ENCODE assay signal across 2 cellular contexts in the genomic region with DNA sequence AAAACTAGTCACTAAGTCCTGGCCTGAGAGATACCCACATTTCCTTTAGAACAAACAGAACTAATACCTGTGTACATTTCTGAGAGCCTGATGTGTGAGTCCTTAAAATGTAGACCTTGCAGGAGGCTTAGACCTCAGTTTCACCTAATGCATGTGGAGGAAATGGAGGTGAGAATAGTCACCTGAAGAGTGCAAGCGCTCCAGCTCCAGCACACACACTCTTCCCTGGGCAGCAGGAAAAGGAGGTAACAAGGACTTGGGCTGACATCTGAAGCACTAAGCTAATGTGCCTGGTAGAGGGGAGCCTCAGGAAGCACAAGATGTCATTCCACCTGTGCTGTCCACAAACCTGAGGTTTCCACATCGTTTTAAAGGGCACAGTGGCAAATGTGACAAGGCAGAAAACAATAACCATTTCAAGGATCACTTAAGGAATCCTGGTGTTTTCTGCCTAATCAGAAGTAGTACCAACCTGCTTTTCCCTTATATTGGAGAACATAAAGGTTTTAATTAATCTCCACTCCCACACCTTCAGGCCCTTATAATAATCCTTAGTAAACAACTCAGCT.
TF ChIP-seq lines count a peak whose summit lies in the region.

No MANE protein-coding gene starts in this region.

TF ChIP-seq in HCT116, 20 proteins besides CTCF, POLR2A, EP300 and RAD21:
- TF ChIP-seq ZNF274 (IDR thresholded peaks at IDR 0.05; ENCODE audit: low read depth, low read length) (no peak), SP1 (IDR thresholded peaks at IDR 0.05; ENCODE audit: low read depth) (no peak), ZFX (IDR thresholded peaks at IDR 0.05) (no peak), YY1 (IDR thresholded peaks at IDR 0.05; ENCODE audit: extremely low read depth, insufficient replicate concordance, low read depth, low read length) (no peak), POLR2AphosphoS5 (IDR thresholded peaks at IDR 0.05; ENCODE audit: low read depth, low read length) (no peak), EZH2 (IDR thresholded peaks at IDR 0.05) (no peak), TCF7L2 (IDR thresholded peaks at IDR 0.05; ENCODE audit: borderline replicate concordance, extremely low read depth, insufficient read depth, insufficient read length) (no peak), JUND (IDR thresholded peaks at IDR 0.05) (no peak), EGR1 (IDR thresholded peaks at IDR 0.05; ENCODE audit: low read depth) (no peak), CEBPB (IDR thresholded peaks at IDR 0.05; ENCODE audit: low read depth) (no peak)
- TF ChIP-seq, protein P1, sequence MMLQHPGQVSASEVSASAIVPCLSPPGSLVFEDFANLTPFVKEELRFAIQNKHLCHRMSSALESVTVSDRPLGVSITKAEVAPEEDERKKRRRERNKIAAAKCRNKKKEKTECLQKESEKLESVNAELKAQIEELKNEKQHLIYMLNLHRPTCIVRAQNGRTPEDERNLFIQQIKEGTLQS (IDR thresholded peaks at IDR 0.05): no peak

TF ChIP-seq in K562, 482 proteins besides CTCF, POLR2A, EP300 and RAD21:
- TF ChIP-seq SREBF2 (CRISPR knock-in tag; IDR thresholded peaks at IDR 0.05) (no peak), RNF2 (IDR thresholded peaks at IDR 0.05) (no peak), POLR2AphosphoS2 (IDR thresholded peaks at IDR 0.05; ENCODE audit: low read length) (peak; percentile 72; the same call in 1 of the 2 replicates), CBFA2T2 (conservative IDR thresholded peaks at IDR 0.05) (no peak), LCOR (CRISPR knock-in tag; IDR thresholded peaks at IDR 0.05) (no peak)
- TF ChIP-seq, protein P2, sequence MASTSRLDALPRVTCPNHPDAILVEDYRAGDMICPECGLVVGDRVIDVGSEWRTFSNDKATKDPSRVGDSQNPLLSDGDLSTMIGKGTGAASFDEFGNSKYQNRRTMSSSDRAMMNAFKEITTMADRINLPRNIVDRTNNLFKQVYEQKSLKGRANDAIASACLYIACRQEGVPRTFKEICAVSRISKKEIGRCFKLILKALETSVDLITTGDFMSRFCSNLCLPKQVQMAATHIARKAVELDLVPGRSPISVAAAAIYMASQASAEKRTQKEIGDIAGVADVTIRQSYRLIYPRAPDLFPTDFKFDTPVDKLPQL (IDR thresholded peaks at IDR 0.05; ENCODE audit: extremely low read depth, insufficient read length): no peak
- TF ChIP-seq, protein P3, sequence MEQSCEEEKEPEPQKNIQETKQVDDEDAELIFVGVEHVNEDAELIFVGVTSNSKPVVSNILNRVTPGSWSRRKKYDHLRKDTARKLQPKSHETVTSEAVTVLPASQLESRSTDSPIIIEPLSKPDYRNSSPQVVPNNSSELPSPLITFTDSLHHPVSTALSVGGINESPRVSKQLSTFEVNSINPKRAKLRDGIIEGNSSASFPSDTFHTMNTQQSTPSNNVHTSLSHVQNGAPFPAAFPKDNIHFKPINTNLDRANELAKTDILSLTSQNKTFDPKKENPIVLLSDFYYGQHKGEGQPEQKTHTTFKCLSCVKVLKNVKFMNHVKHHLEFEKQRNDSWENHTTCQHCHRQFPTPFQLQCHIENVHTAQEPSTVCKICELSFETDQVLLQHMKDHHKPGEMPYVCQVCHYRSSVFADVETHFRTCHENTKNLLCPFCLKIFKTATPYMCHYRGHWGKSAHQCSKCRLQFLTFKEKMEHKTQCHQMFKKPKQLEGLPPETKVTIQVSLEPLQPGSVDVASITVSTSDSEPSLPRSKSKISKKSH (CRISPR knock-in tag; IDR thresholded peaks at IDR 0.05): no peak
- TF ChIP-seq, protein P4, sequence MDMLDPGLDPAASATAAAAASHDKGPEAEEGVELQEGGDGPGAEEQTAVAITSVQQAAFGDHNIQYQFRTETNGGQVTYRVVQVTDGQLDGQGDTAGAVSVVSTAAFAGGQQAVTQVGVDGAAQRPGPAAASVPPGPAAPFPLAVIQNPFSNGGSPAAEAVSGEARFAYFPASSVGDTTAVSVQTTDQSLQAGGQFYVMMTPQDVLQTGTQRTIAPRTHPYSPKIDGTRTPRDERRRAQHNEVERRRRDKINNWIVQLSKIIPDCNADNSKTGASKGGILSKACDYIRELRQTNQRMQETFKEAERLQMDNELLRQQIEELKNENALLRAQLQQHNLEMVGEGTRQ (CRISPR knock-in tag; IDR thresholded peaks at IDR 0.05): no peak
